In genomic region chr6:45073771-45074170, GRCh38 we compare ENCODE assay signal across 17 cellular contexts.
A peak's percentile ranks its signal among the peaks of the same experiment; 100 is the strongest.
DNase-seq lines count a peak whose midpoint lies in the region; ATAC-seq, FAIRE-seq and TF ChIP-seq lines count a peak whose summit lies in the region.
"Had no signal": no experiment of that assay in that cellular context is flagged by ENCODE, and none has a peak within 500 bp of the region (broad histone marks: within the 10 kb centered on the region; RNA-seq: fewer than 3 reads in every experiment).

No MANE protein-coding gene starts in this region.

- H3K4me1 ChIP-seq in IMR-90 (ENCODE audit: control insufficient read depth, insufficient read depth, low read length) (peaks cover 2% of the 10 kb centered on the region), mesenchymal stem cell (ENCODE audit: control insufficient read depth, insufficient read depth, low read depth, low read length) (no peaks in the 10 kb centered on the region)

- no peak overlapping the region for H3K23ac ChIP-seq in IMR-90 (ENCODE audit: low read depth, low read length)
- no peak overlapping the region for H3K23ac ChIP-seq in mesenchymal stem cell (ENCODE audit: low read length in 2 of 2)

- no peaks in the 10 kb centered on the region for H3K36me3 ChIP-seq in IMR-90 (ENCODE audit: control insufficient read depth, insufficient read depth, low read length)
- H3K36me3 ChIP-seq in mesenchymal stem cell (ENCODE audit: control insufficient read depth in 1 of 2, insufficient read depth in 2 of 2, low read depth in 1 of 2, low read length in 2 of 2) = no peaks in the 10 kb centered on the region

- no peak for TF ChIP-seq RAD21 in IMR-90 (IDR thresholded peaks at IDR 0.05; ENCODE audit: low read length)

- no peaks in the 10 kb centered on the region for H3K9me1 ChIP-seq in IMR-90 (ENCODE audit: insufficient read depth, low read length)

- H2BK12ac ChIP-seq in mesenchymal stem cell (ENCODE audit: low read length in 2 of 2) = no peak overlapping the region

- CTCF ChIA-PET in IMR-90 (lab: Yijun Ruan, JAX) = interaction anchor here (1.5 kb wide), 1 partner anchor 598 kb away, joined by 5 read pairs; no protein-coding TSS in a partner anchor

- no peak overlapping the region for H2AK9ac ChIP-seq in IMR-90 (replicated peaks; ENCODE audit: low read depth, low read length, poor library complexity)

- H2BK15ac ChIP-seq in IMR-90 (ENCODE audit: low read depth, low read length) (no peak overlapping the region), mesenchymal stem cell (ENCODE audit: low read depth, poor library complexity, severe bottlenecking) (no peak overlapping the region)

- FAIRE-seq in GM19239 (lab: Jason Lieb, UNC) = peak; percentile 48
- FAIRE-seq: H1, HepG2 had no signal

- no TSS peak for BruUV-seq in IMR-90 (replicated peaks; lab: Mats Ljungman, UMichigan)

- no peak overlapping the region for H3K4me2 ChIP-seq in IMR-90 (ENCODE audit: low read depth, low read length)
- H3K4me2 ChIP-seq in mesenchymal stem cell (ENCODE audit: low read length, poor library complexity, severe bottlenecking) = no peak overlapping the region

- DNase-seq in GM19239 (ENCODE audit: insufficient read length, low spot score) (no peak), IMR-90 (peak; percentile 7), choroid plexus epithelial cell (ENCODE audit: low read depth) (peak; percentile 47), mesenchymal stem cell (no peak), NCI-H1105 (lab: John Stamatoyannopoulos, UW) (no peak)
- DNase-seq: GF-D8, NCI-H1417, NCI-H2029, NCI-H510A, NCI-H82, Right ventricle myocardium superior had no signal

- in situ Hi-C loops in IMR-90 (cut with MboI; ENCODE audit: low sequenced_read_pairs) = no loop called here

- H3K27me3 ChIP-seq in IMR-90 (ENCODE audit: control insufficient read depth, insufficient read depth, low read length) (no peaks in the 10 kb centered on the region), mesenchymal stem cell (ENCODE audit: control insufficient read depth in 1 of 2, insufficient read depth in 1 of 2, low read length in 2 of 2) (no peaks in the 10 kb centered on the region)
- H3K27me3 ChIP-seq: BLaER1 treated with 17β-estradiol and CSF1 and Interleukin-3, amounts not matched to agents 10 nM and 100 nM had no signal

- H4K91ac ChIP-seq in IMR-90 (ENCODE audit: insufficient read depth, low read depth, low read length) = no peak overlapping the region
- no peak overlapping the region for H4K91ac ChIP-seq in mesenchymal stem cell (ENCODE audit: low read length)

- H3K4me3 ChIP-seq in IMR-90 (ENCODE audit: insufficient read depth, low read depth, low read length) = no peak overlapping the region
- H3K4me3 ChIP-seq in choroid plexus epithelial cell (ENCODE audit: low read depth, low read length) = no peak overlapping the region
- no peak overlapping the region for H3K4me3 ChIP-seq in mesenchymal stem cell (ENCODE audit: insufficient read depth in 1 of 2, low read depth in 1 of 2, low read length in 2 of 2)
- H3K4me3 ChIP-seq: BLaER1 treated with 17β-estradiol and CSF1 and Interleukin-3, amounts not matched to agents 10 nM and 100 nM had no signal

- no peak overlapping the region for H3K18ac ChIP-seq in IMR-90 (ENCODE audit: low read depth, low read length)
- no peak overlapping the region for H3K18ac ChIP-seq in mesenchymal stem cell (ENCODE audit: low read depth in 1 of 2, low read length in 2 of 2)

- H4K5ac ChIP-seq in IMR-90 (ENCODE audit: low read depth, low read length) = no peak overlapping the region

- no peak overlapping the region for H3K9ac ChIP-seq in IMR-90 (ENCODE audit: low read depth, low read length)
- H3K9ac ChIP-seq in mesenchymal stem cell (ENCODE audit: low read length) = peak overlapping the region; percentile 27
- H3K9ac ChIP-seq: BLaER1 treated with 17β-estradiol and CSF1 and Interleukin-3, amounts not matched to agents 10 nM and 100 nM had no signal

- H3K27ac ChIP-seq in IMR-90 (ENCODE audit: insufficient read depth, low read length) = no peak overlapping the region
- no peak overlapping the region for H3K27ac ChIP-seq in mesenchymal stem cell (ENCODE audit: low read length, poor library complexity, severe bottlenecking)
- H3K27ac ChIP-seq: BLaER1 treated with 17β-estradiol and CSF1 and Interleukin-3, amounts not matched to agents 10 nM and 100 nM had no signal

- no peaks in the 10 kb centered on the region for H4K20me1 ChIP-seq in IMR-90 (ENCODE audit: insufficient read depth, low read length)
- H4K20me1 ChIP-seq: BLaER1 treated with 17β-estradiol and CSF1 and Interleukin-3, amounts not matched to agents 10 nM and 100 nM had no signal

- POLR2A ChIA-PET in IMR-90 (lab: Charles Lee; ENCODE audit: unreplicated experiment) = no interaction called here

- H4K8ac ChIP-seq in IMR-90 (ENCODE audit: low read depth in 2 of 2, low read length in 2 of 2) (no peak overlapping the region), mesenchymal stem cell (ENCODE audit: low read length) (no peak overlapping the region)

- H3K79me1 ChIP-seq in IMR-90 (ENCODE audit: low read depth in 1 of 2, low read length in 2 of 2) = no peaks in the 10 kb centered on the region
- no peaks in the 10 kb centered on the region for H3K79me1 ChIP-seq in mesenchymal stem cell (replicated peaks; ENCODE audit: low read length, poor library complexity, severe bottlenecking)

- dilution Hi-C loops in IMR-90 (cut with HindIII; ENCODE audit: low sequenced_read_pairs, unreplicated experiment) = no loop called here

- H2BK5ac ChIP-seq in IMR-90 (ENCODE audit: low read depth, low read length, poor library complexity, severe bottlenecking) (no peak overlapping the region), mesenchymal stem cell (ENCODE audit: low read depth, low read length, poor library complexity, severe bottlenecking) (no peak overlapping the region)

- H3K4ac ChIP-seq in IMR-90 (ENCODE audit: low read depth, low read length) (no peak overlapping the region), mesenchymal stem cell (ENCODE audit: low read depth in 1 of 2, low read length in 2 of 2) (no peak overlapping the region)

- H3K56ac ChIP-seq in IMR-90 (ENCODE audit: extremely low read depth, insufficient read depth, low read length) = no peak overlapping the region

- H2AFZ ChIP-seq in IMR-90 (replicated peaks; ENCODE audit: low read length, poor library complexity) = no peak overlapping the region
- no peak overlapping the region for H2AFZ ChIP-seq in mesenchymal stem cell (ENCODE audit: low read depth, low read length)

- intact Hi-C loops in IMR-90 (cut with micrococcal nuclease) = loop anchor here (2.0 to 10.0 kb wide), 2 partner anchors 75 to 409 kb away; no protein-coding TSS in a partner anchor

- TF ChIP-seq POLR2A in IMR-90 (IDR thresholded peaks at IDR 0.05; ENCODE audit: low read depth, low read length) = no peak

- peaks cover 6% of the 10 kb centered on the region for H3K9me3 ChIP-seq in IMR-90 (ENCODE audit: control insufficient read depth, insufficient read depth, low read length)
- H3K9me3 ChIP-seq in mesenchymal stem cell (ENCODE audit: control insufficient read depth, low read length) = peaks cover 11% of the 10 kb centered on the region

- H3K14ac ChIP-seq in IMR-90 (replicated peaks; ENCODE audit: low read depth, low read length) (no peak overlapping the region), mesenchymal stem cell (ENCODE audit: low read length in 2 of 2) (no peak overlapping the region)

- ATAC-seq in IMR-90 (ENCODE audit: low read depth) (no peak), GM21423 (IDR thresholded peaks at IDR 0.05; ENCODE audit: unreplicated experiment) (no peak), HG03460 (IDR thresholded peaks at IDR 0.05; ENCODE audit: unreplicated experiment) (no peak)
- ATAC-seq: HepG2, Panc1 had no signal

- no peak for TF ChIP-seq CTCF in IMR-90 (conservative IDR thresholded peaks at IDR 0.05; ENCODE audit: low read depth, low read length)
- TF ChIP-seq CTCF in choroid plexus epithelial cell (conservative IDR thresholded peaks at IDR 0.05; ENCODE audit: low read depth, low read length) = no peak

- no peak overlapping the region for H2AK5ac ChIP-seq in IMR-90 (ENCODE audit: low read depth, low read length)
- H2AK5ac ChIP-seq in mesenchymal stem cell (ENCODE audit: low read length, severe bottlenecking) = no peak overlapping the region

- H2BK120ac ChIP-seq in IMR-90 (ENCODE audit: low read depth, low read length) = no peak overlapping the region
- no peak overlapping the region for H2BK120ac ChIP-seq in mesenchymal stem cell (ENCODE audit: low read depth, low read length)

- no peak overlapping the region for H2BK20ac ChIP-seq in IMR-90 (ENCODE audit: low read depth, low read length)

TF ChIP-seq in IMR-90, 13 proteins besides CTCF, POLR2A, EP300 and RAD21 (continues in another document):
- TF ChIP-seq MAFK (IDR thresholded peaks at IDR 0.05; ENCODE audit: low read depth, low read length) = no peak
- TF ChIP-seq CHD1 (IDR thresholded peaks at IDR 0.05; ENCODE audit: low read depth, low read length) = no peak
- TF ChIP-seq RFX5 (IDR thresholded peaks at IDR 0.05; ENCODE audit: low read depth, low read length) = no peak
- TF ChIP-seq NFE2L2 (IDR thresholded peaks at IDR 0.05; ENCODE audit: low read depth, low read length) = no peak
- no peak for TF ChIP-seq BHLHE40 (IDR thresholded peaks at IDR 0.05; ENCODE audit: low read depth, low read length)
- no peak for TF ChIP-seq CEBPB (IDR thresholded peaks at IDR 0.05; ENCODE audit: low read depth, low read length)
- no peak for TF ChIP-seq ELK1 (IDR thresholded peaks at IDR 0.05; ENCODE audit: borderline replicate concordance, low read depth, low read length)
- TF ChIP-seq USF2 (IDR thresholded peaks at IDR 0.05; ENCODE audit: low read depth, low read length) = no peak
- no peak for TF ChIP-seq MXI1 (IDR thresholded peaks at IDR 0.05; ENCODE audit: borderline replicate concordance, low read depth, low read length)
- no peak for TF ChIP-seq SMC3 (IDR thresholded peaks at IDR 0.05; ENCODE audit: low read depth, low read length)
- no peak for TF ChIP-seq FOS (IDR thresholded peaks at IDR 0.05; ENCODE audit: low read depth, low read length)
- no peak for TF ChIP-seq RCOR1 (IDR thresholded peaks at IDR 0.05; ENCODE audit: insufficient replicate concordance, low read length)

Comparison
In these comparisons a context has a peak if more than half of its experiments do, and no peak if none do; other contexts are left out.
1. DNase-seq: peak in IMR-90 (single experiment) and choroid plexus epithelial cell (single experiment); none in GM19239 (single experiment), mesenchymal stem cell (single experiment) and NCI-H1105 (single experiment).